In genomic region chr1:3657578-3658230, GRCh38 we compare ENCODE assay signal across 17 cellular contexts. TPM values are rescaled to one million over a fixed set of nuclear protein-coding genes. Genes with fewer than 3 reads are reported as not detected.
DNase-seq lines count a peak whose midpoint lies in the region; ATAC-seq and TF ChIP-seq lines count a peak whose summit lies in the region.
"Had no signal": no experiment of that assay in that cellular context is flagged by ENCODE, and none has a peak within 500 bp of the region (broad histone marks: within the 10 kb centered on the region; RNA-seq: fewer than 3 reads in every experiment).

No MANE protein-coding gene starts in this region.

- H3K36me3 Mint-ChIP-seq in stimulated activated naive B cell treated with anti-CD40 and anti-IgM and Interleukin-4, amounts not matched to agents 10 μg/mL and 1 μg/mL and 100 μg/mL, for 72 hours = peaks cover 0 to 3% of the 10 kb centered on the region in 2 donors

- H3K27ac Mint-ChIP-seq in stimulated activated naive B cell treated with anti-CD40 and anti-IgM and Interleukin-4, amounts not matched to agents 10 μg/mL and 1 μg/mL and 100 μg/mL, for 72 hours = peak overlapping the region; percentile 44

- H3K9me3 Mint-ChIP-seq in stimulated activated naive B cell treated with anti-CD40 and anti-IgM and Interleukin-4, amounts not matched to agents 10 μg/mL and 1 μg/mL and 100 μg/mL, for 72 hours = no peaks in the 10 kb centered on the region

- intact Hi-C loops in lower lobe of right lung (cut with DNase I) = no loop called here

- H3K27ac ChIP-seq in WERI-Rb-1 (peak overlapping the region; percentile 8; the same call in 1 of the 2 replicates), lower lobe of right lung (no peak overlapping the region)
- H3K27ac ChIP-seq: BLaER1 treated with 17β-estradiol and CSF1 and Interleukin-3, amounts not matched to agents 10 nM and 100 nM had no signal

- DNase-seq in NCI-H748 (lab: John Stamatoyannopoulos, UW; ENCODE audit: unreplicated experiment) (peak; percentile 21), NCI-H748 treated with DMSO at 0.1 percent for 48 hours (lab: John Stamatoyannopoulos, UW) (no peak), WERI-Rb-1 (no peak), lower lobe of right lung (peak; percentile 30), activated T-cell treated with anti-CD3 and anti-CD28 coated beads for 4 hours (no peak), NCI-H1436 (lab: John Stamatoyannopoulos, UW) (no peak)
- no peak for DNase-seq in stimulated activated naive B cell treated with anti-CD40 and anti-IgM and Interleukin-4, amounts not matched to agents 10 μg/mL and 1 μg/mL and 100 μg/mL, for 72 hours
- no peak for DNase-seq in effector CD4-positive, alpha-beta T cell
- DNase-seq: 8988T, DMS 273 treated with DMSO at 0.1 percent for 48 hours, MV-4-11, NCI-H1417 treated with DMSO at 0.1 percent for 48 hours, NCI-H526 treated with DMSO at 0.1 percent for 48 hours, SHP77 had no signal

- H3K4me3 ChIP-seq in WERI-Rb-1 (ENCODE audit: low read depth, low read length) (no peak overlapping the region), lower lobe of right lung (no peak overlapping the region)
- H3K4me3 ChIP-seq: BLaER1 treated with 17β-estradiol and CSF1 and Interleukin-3, amounts not matched to agents 10 nM and 100 nM; HAP-1 had no signal

- peaks cover 4% of the 10 kb centered on the region for H3K4me1 ChIP-seq in lower lobe of right lung

- no peak overlapping the region for H3K4me3 Mint-ChIP-seq in stimulated activated naive B cell treated with anti-CD40 and anti-IgM and Interleukin-4, amounts not matched to agents 10 μg/mL and 1 μg/mL and 100 μg/mL, for 72 hours

- no peak for ATAC-seq in lower lobe of right lung
- ATAC-seq in stimulated activated naive B cell treated with anti-CD40 and anti-IgM and Interleukin-4, amounts not matched to agents 10 μg/mL and 1 μg/mL and 100 μg/mL, for 72 hours (replicated peaks) = no peak

- H3K4me1 Mint-ChIP-seq in stimulated activated naive B cell treated with anti-CD40 and anti-IgM and Interleukin-4, amounts not matched to agents 10 μg/mL and 1 μg/mL and 100 μg/mL, for 72 hours = peaks cover 20 to 37% of the 10 kb centered on the region in 2 donors

- H3K9me3 ChIP-seq in WERI-Rb-1 (ENCODE audit: severe bottlenecking) (no peaks in the 10 kb centered on the region), lower lobe of right lung (no peaks in the 10 kb centered on the region)
- H3K9me3 ChIP-seq: BLaER1 treated with 17β-estradiol and CSF1 and Interleukin-3, amounts not matched to agents 10 nM and 100 nM; HAP-1 had no signal

- H3K36me3 ChIP-seq in WERI-Rb-1 (peaks cover 36% of the 10 kb centered on the region), lower lobe of right lung (no peaks in the 10 kb centered on the region)
- H3K36me3 ChIP-seq: BLaER1 treated with 17β-estradiol and CSF1 and Interleukin-3, amounts not matched to agents 10 nM and 100 nM; HAP-1 had no signal

- H3K27me3 Mint-ChIP-seq in stimulated activated naive B cell treated with anti-CD40 and anti-IgM and Interleukin-4, amounts not matched to agents 10 μg/mL and 1 μg/mL and 100 μg/mL, for 72 hours = peaks cover 42 to 73% of the 10 kb centered on the region in 2 donors

- TF ChIP-seq CTCF in WERI-Rb-1 (IDR thresholded peaks at IDR 0.05; ENCODE audit: low read depth, low read length) = no peak
- no peak for TF ChIP-seq CTCF in lower lobe of right lung (IDR thresholded peaks at IDR 0.05)

- no peaks in the 10 kb centered on the region for H3K27me3 ChIP-seq in WERI-Rb-1 (ENCODE audit: insufficient read depth, low read depth, severe bottlenecking)
- peaks cover 40% of the 10 kb centered on the region for H3K27me3 ChIP-seq in lower lobe of right lung (ENCODE audit: low read depth)

RNA-seq across cellular contexts. Expression of gene TP73, which starts 5.4 kb away (rescaled TPM):
- total RNA-seq in lower lobe of right lung = 3.6 TPM
- total RNA-seq: HT1080 had no signal

RNA-seq across cellular contexts. Expression of gene WRAP73, which starts 7.8 kb away (rescaled TPM):
- total RNA-seq in lower lobe of right lung = 22.5 TPM

RNA-seq across cellular contexts. Expression of gene TPRG1L, which starts 32.9 kb away (rescaled TPM):
- 46.1 TPM for total RNA-seq in lower lobe of right lung

RNA-seq across cellular contexts. Expression of gene MEGF6, which starts 46.4 kb away (rescaled TPM):
- 57.1 TPM for total RNA-seq in lower lobe of right lung

Comparison
In these comparisons a context has a peak if more than half of its experiments do, and no peak if none do; other contexts are left out.
1. DNase-seq: peak in NCI-H748 (single experiment) and lower lobe of right lung (single experiment); none in NCI-H748 treated with DMSO at 0.1 percent for 48 hours (single experiment), WERI-Rb-1 (single experiment), stimulated activated naive B cell treated with anti-CD40 and anti-IgM and Interleukin-4, amounts not matched to agents 10 μg/mL and 1 μg/mL and 100 μg/mL, for 72 hours (single experiment), effector CD4-positive, alpha-beta T cell (single experiment), activated T-cell treated with anti-CD3 and anti-CD28 coated beads for 4 hours (single experiment) and NCI-H1436 (single experiment).